In the genomic region with DNA sequence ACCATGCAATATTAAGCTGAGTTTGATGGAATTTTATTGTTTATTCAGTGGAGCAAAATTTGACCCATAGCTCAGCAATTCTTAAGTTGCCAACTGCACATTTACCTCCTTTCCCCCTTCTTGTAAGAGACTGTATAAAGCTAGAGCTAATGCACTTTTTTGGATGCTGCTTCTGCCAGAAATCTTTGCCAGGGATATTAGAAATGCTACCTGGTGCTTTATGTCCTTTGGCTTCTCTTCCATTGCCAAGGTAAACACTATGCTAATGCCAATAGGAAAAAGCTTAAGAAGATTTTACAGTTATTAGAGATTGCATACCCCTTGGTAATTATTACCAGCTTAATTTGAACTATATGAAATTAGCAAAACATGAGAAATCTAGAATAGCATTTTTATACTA, we compare ENCODE assay signal across 6 cellular contexts.
"Had no signal": no experiment of that assay in that cellular context is flagged by ENCODE, and none has a peak within 500 bp of the region (broad histone marks: within the 10 kb centered on the region; RNA-seq: fewer than 3 reads in every experiment).

No MANE protein-coding gene starts in this region.

- DNase-seq: H9, HCEC 1CT, KBM-7 had no signal

- ATAC-seq: GM23338, HepG2 had no signal

- H3K4me3 ChIP-seq: GM23338 had no signal

- H3K27ac ChIP-seq: HL-60 had no signal

- H3K4me2 ChIP-seq: GM23338 had no signal

- H2AFZ ChIP-seq: GM23338 had no signal
